ENCODE assay signal across 24 cellular contexts in the genomic region with DNA sequence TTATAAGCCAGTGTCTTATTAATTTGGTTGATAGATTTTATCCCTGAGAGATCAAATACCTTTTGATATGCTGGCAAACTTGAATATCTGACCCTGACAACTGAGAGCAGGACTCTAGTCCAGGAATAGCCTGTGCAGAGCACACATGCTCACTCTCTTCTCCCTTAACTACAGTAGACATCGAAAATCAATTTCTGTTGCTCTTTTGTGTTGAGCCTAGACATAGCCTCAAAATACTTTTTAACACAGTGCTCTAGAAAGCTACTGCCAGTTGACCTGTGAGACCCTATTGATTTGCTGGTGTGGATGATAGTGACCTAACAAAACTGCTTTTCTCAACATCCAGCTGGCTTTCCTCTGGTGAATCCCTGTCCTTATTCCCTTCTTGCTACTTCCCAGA.
DNase-seq lines count a peak whose midpoint lies in the region; ATAC-seq, FAIRE-seq and TF ChIP-seq lines count a peak whose summit lies in the region.
"Had no signal": no experiment of that assay in that cellular context is flagged by ENCODE, and none has a peak within 500 bp of the region (broad histone marks: within the 10 kb centered on the region; RNA-seq: fewer than 3 reads in every experiment).

No MANE protein-coding gene starts in this region.

- in situ Hi-C loops in HepG2 (cut with HindIII; ENCODE audit: extremely low pct_ligation_motif_present, low pct_unique_long_range_greater_than_20kb) = no loop called here

- no peak for TF ChIP-seq RAD21 in HepG2 (CRISPR knock-in tag; IDR thresholded peaks at IDR 0.05)

- H3K79me2 ChIP-seq in HepG2 (ENCODE audit: insufficient read depth, low read length) = no peaks in the 10 kb centered on the region

- CTCF ChIA-PET in HepG2 (lab: Yijun Ruan, JAX; ENCODE audit: low intra/inter-chr PET ratio, low total read pairs) = no interaction called here

- POLR2A ChIA-PET in HepG2 (lab: Yijun Ruan, JAX) = no interaction called here

- H3K4me3 ChIP-seq in esophagus muscularis mucosa (no peak overlapping the region), HepG2 (replicated peaks in 1 of 3; ENCODE audit: insufficient read depth in 1 of 3, low read depth in 2 of 3, low read length in 3 of 3) (no peak overlapping the region), right lobe of liver (no peak overlapping the region), body of pancreas (no peak overlapping the region)
- H3K4me3 ChIP-seq: A549, BLaER1, GM12878 had no signal

- DNase-seq in esophagus muscularis mucosa (ENCODE audit: extremely low spot score) (peak; percentile 53), HepG2 (ENCODE audit: low spot score) (no peak), right lobe of liver (no peak), CD1c-positive myeloid dendritic cell (ENCODE audit: extremely low spot score) (no peak), body of pancreas (no peak)
- DNase-seq: AML-193; BE2C; C1 segment of cervical spinal cord; CD4-positive, alpha-beta T cell; CD8-positive, alpha-beta T cell; COR-L47; DMS 273 treated with DMSO at 0.1 percent for 48 hours; DMS153; DMS53; DMS79; DND-41; EL; GDM1 had no signal

- 93% methylated on average over 1 of the region's 1 CpG for WGBS in esophagus muscularis mucosa
- 0% methylated on average over 1 of the region's 1 CpG for WGBS in HepG2 (ENCODE audit: low lambda C conversion rate)
- 30% methylated on average over 1 of the region's 1 CpG for WGBS in right lobe of liver (ENCODE audit: insufficient coverage, low coverage, low lambda C conversion rate, missing lambda C conversion rate)
- 87 to 95% methylated on average over 1 of the region's 1 CpG for WGBS in body of pancreas, 2 donors

- H3K27me3 ChIP-seq in esophagus muscularis mucosa (no peaks in the 10 kb centered on the region), HepG2 (ENCODE audit: control insufficient read depth in 1 of 2, insufficient read depth in 2 of 2, low read length in 2 of 2) (no peaks in the 10 kb centered on the region), right lobe of liver (no peaks in the 10 kb centered on the region), body of pancreas (no peaks in the 10 kb centered on the region)
- H3K27me3 ChIP-seq: BE2C, BLaER1 had no signal

- TF ChIP-seq POLR2A in esophagus muscularis mucosa (IDR thresholded peaks at IDR 0.05; ENCODE audit: low read depth) (no peak), HepG2 (IDR thresholded peaks at IDR 0.05; ENCODE audit: insufficient read depth in 1 of 2, low read depth in 2 of 2, low read length in 2 of 2) (no peak), right lobe of liver (IDR thresholded peaks at IDR 0.05) (no peak), body of pancreas (IDR thresholded peaks at IDR 0.05) (no peak)

- no peak overlapping the region for H2AFZ ChIP-seq in HepG2 (ENCODE audit: low read length)

- no peaks in the 10 kb centered on the region for H3K9me3 ChIP-seq in esophagus muscularis mucosa
- H3K9me3 ChIP-seq in HepG2 (ENCODE audit: low read length) = no peaks in the 10 kb centered on the region
- no peaks in the 10 kb centered on the region for H3K9me3 ChIP-seq in right lobe of liver
- H3K9me3 ChIP-seq in body of pancreas = no peaks in the 10 kb centered on the region
- H3K9me3 ChIP-seq: BE2C had no signal

- no peaks in the 10 kb centered on the region for H4K20me1 ChIP-seq in HepG2 (ENCODE audit: insufficient read depth, low read length)
- H4K20me1 ChIP-seq: BLaER1 had no signal

- no peak for FAIRE-seq in HepG2 (lab: Jason Lieb, UNC)
- FAIRE-seq: A549, GM12878, GM12892, GM18507 had no signal

- no peaks in the 10 kb centered on the region for H3K36me3 ChIP-seq in esophagus muscularis mucosa
- no peaks in the 10 kb centered on the region for H3K36me3 ChIP-seq in HepG2 (replicated peaks in 1 of 2; ENCODE audit: control insufficient read depth in 1 of 2, insufficient read depth in 2 of 2, low read length in 2 of 2)
- H3K36me3 ChIP-seq in right lobe of liver = no peaks in the 10 kb centered on the region
- no peaks in the 10 kb centered on the region for H3K36me3 ChIP-seq in body of pancreas (replicated peaks in 1 of 2; ENCODE audit: insufficient read depth in 1 of 2, low read depth in 2 of 2)
- H3K36me3 ChIP-seq: BE2C had no signal

- no peak overlapping the region for H3K9ac ChIP-seq in HepG2 (ENCODE audit: insufficient read depth, low read depth, low read length)
- H3K9ac ChIP-seq: BLaER1 had no signal

- H3K4me2 ChIP-seq in HepG2 (ENCODE audit: low read depth, low read length) = no peak overlapping the region
- H3K4me2 ChIP-seq: A549, BLaER1 had no signal

- peak; percentile 61 for ATAC-seq in HepG2
- ATAC-seq in right lobe of liver = peak; percentile 84 to 95 (median 91)
- no peak for ATAC-seq in body of pancreas
- ATAC-seq: A549; CD8-positive, alpha-beta T cell; GM12878 had no signal

- no peaks in the 10 kb centered on the region for H3K4me1 ChIP-seq in esophagus muscularis mucosa
- no peaks in the 10 kb centered on the region for H3K4me1 ChIP-seq in HepG2 (ENCODE audit: insufficient read depth, low read length)
- peaks cover 0 to 11% (median 5%) of the 10 kb centered on the region in 4 donors for H3K4me1 ChIP-seq in right lobe of liver
- H3K4me1 ChIP-seq in body of pancreas = no peaks in the 10 kb centered on the region
- H3K4me1 ChIP-seq: A549, BE2C, BLaER1 had no signal

- TF ChIP-seq EP300 in esophagus muscularis mucosa (IDR thresholded peaks at IDR 0.05) (no peak), HepG2 (IDR thresholded peaks at IDR 0.05; ENCODE audit: low read depth in 2 of 2, low read length in 2 of 2) (no peak), HepG2 (CRISPR knock-in tag; IDR thresholded peaks at IDR 0.05; ENCODE audit: borderline replicate concordance) (no peak)

- H3K27ac ChIP-seq in esophagus muscularis mucosa (replicated peaks in 1 of 4) (no peak overlapping the region), HepG2 (ENCODE audit: extremely low read length, insufficient read depth, low read length) (no peak overlapping the region), right lobe of liver (no peak overlapping the region), body of pancreas (no peak overlapping the region)
- H3K27ac ChIP-seq: 22Rv1, A549, BLaER1 had no signal

- BruUV-seq in HepG2 (replicated peaks; lab: Mats Ljungman, UMichigan) = no TSS peak

- no peak for TF ChIP-seq CTCF in esophagus muscularis mucosa (IDR thresholded peaks at IDR 0.05)
- TF ChIP-seq CTCF in HepG2 (CRISPR knock-in tag; IDR thresholded peaks at IDR 0.05) = no peak
- no peak for TF ChIP-seq CTCF in right lobe of liver (IDR thresholded peaks at IDR 0.05)
- no peak for TF ChIP-seq CTCF in body of pancreas (IDR thresholded peaks at IDR 0.05)

- intact Hi-C loops in esophagus muscularis mucosa (cut with DNase I) (no loop called here), HepG2 (cut with micrococcal nuclease; ENCODE audit: unreplicated experiment) (no loop called here), right lobe of liver (cut with DNase I) (no loop called here), body of pancreas (cut with DNase I) (no loop called here)

TF ChIP-seq in HepG2, 621 proteins besides CTCF, POLR2A, EP300 and RAD21:
- TF ChIP-seq, protein P1, sequence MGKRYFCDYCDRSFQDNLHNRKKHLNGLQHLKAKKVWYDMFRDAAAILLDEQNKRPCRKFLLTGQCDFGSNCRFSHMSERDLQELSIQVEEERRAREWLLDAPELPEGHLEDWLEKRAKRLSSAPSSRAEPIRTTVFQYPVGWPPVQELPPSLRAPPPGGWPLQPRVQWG (CRISPR knock-in tag; IDR thresholded peaks at IDR 0.05; ENCODE audit: borderline replicate concordance, low read depth) = no peak
- TF ChIP-seq MIER3 (CRISPR knock-in tag; IDR thresholded peaks at IDR 0.05; ENCODE audit: borderline replicate concordance) = no peak
- no peak for TF ChIP-seq ARNT (IDR thresholded peaks at IDR 0.05)
- no peak for TF ChIP-seq YEATS2 (CRISPR knock-in tag; IDR thresholded peaks at IDR 0.05; ENCODE audit: borderline replicate concordance)
